ENCODE assay signal across 23 cellular contexts in the genomic region with DNA sequence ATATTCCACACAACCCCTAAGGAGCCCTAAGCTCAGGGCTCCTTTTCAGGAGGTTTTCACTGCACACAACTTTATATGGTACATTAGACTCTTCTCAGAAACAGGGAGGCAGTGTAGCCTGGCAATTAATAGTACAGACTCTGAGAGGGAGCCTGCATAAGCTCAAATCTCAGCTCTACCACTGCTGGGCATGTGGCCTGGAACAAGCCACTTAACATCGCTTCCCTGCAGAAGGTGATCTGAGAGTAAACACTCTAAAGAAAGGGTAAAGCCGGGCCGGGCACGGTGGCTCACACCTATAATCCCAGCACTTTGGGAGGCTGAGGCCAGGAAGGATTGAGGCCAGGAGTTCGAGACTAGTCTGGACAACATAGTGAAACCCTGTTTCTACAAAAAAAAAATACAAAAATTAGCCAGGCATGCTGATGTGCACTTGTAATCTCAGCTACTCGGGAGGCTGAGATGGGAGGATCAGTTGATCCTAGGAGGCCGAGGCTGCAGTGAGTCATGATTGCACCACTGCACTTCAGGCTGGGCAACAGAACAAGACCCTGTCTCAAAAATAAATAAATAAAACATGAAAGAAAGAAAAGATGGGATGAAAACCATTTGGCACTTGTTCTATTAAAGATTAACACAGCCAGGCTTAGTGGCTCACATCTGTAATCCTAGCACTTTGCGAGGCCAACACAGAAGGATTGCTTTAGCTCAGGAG.
"Had no signal": no experiment of that assay in that cellular context is flagged by ENCODE, and none has a peak within 500 bp of the region (broad histone marks: within the 10 kb centered on the region; RNA-seq: fewer than 3 reads in every experiment).

No MANE protein-coding gene starts in this region.

- H3K4me3 Mint-ChIP-seq: mesothelial cell of epicardium; stimulated activated naive CD8-positive, alpha-beta T cell treated with anti-CD3 and anti-CD28 coated beads, Interleukin-15, amount 100 ng/mL, for 72 hours had no signal

- H3K27me3 ChIP-seq: dorsolateral prefrontal cortex, gastrocnemius medialis, pancreas, suprapubic skin, transverse colon, vagina had no signal

- H3K4me1 ChIP-seq: gastrocnemius medialis, pancreas, suprapubic skin, transverse colon, vagina had no signal

- ATAC-seq: gastrocnemius medialis; left colon; mucosa of descending colon; natural killer cell treated with Interleukin-12 subunit alpha and Interleukin-12 subunit beta and Interleukin-15 and Interleukin-18, amount 100 ng/mL, for 72 hours; pancreas; sciatic nerve; stimulated activated naive CD8-positive, alpha-beta T cell treated with anti-CD3 and anti-CD28 coated beads, Interleukin-15, amount 100 ng/mL, for 72 hours had no signal

- H3K27me3 Mint-ChIP-seq: naive B cell had no signal

- DNase-seq: effector CD4-positive, alpha-beta T cell; gastrocnemius medialis; left colon; mucosa of descending colon; naive B cell; pancreas; retina; stimulated activated CD4-positive, alpha-beta T cell treated with anti-CD3 and anti-CD28 coated beads, Interleukin-12 subunit alpha, Interleukin-12 subunit beta, amount 100 ng/mL, for 4 hours; stimulated activated CD4-positive, alpha-beta T cell treated with anti-CD3 and anti-CD28 coated beads, Interleukin-1b, Interleukin-23, amount 100 ng/mL, for 48 hours; stimulated activated CD4-positive, alpha-beta T cell treated with anti-CD3 and anti-CD28 coated beads, Interleukin-4, amount 100 ng/mL, for 1 hour; stimulated activated CD8-positive, alpha-beta memory T cell treated with anti-CD3 and anti-CD28 coated beads, Interleukin-4, amount 100 ng/mL, for 48 hours; stimulated activated naive CD4-positive, alpha-beta T cell; stimulated activated naive CD8-positive, alpha-beta T cell treated with anti-CD3 and anti-CD28 coated beads, Interleukin-15, amount 100 ng/mL, for 72 hours; transverse colon had no signal

- H3K27ac ChIP-seq: gastrocnemius medialis, neutrophil, pancreas, suprapubic skin, transverse colon, vagina had no signal

- H3K36me3 Mint-ChIP-seq: mesothelial cell of epicardium; naive B cell; natural killer cell treated with Interleukin-12 subunit alpha and Interleukin-12 subunit beta and Interleukin-15 and Interleukin-18, amount 100 ng/mL, for 72 hours had no signal

- H3K9me3 Mint-ChIP-seq: mesothelial cell of epicardium; naive B cell; natural killer cell treated with Interleukin-12 subunit alpha and Interleukin-12 subunit beta and Interleukin-15 and Interleukin-18, amount 100 ng/mL, for 72 hours; neural crest cell; stimulated activated naive CD8-positive, alpha-beta T cell treated with anti-CD3 and anti-CD28 coated beads, Interleukin-15, amount 100 ng/mL, for 72 hours had no signal

- H3K4me3 ChIP-seq: dorsolateral prefrontal cortex, gastrocnemius medialis, mucosa of descending colon, pancreas, smooth muscle cell, suprapubic skin, transverse colon, vagina had no signal

- H3K27ac Mint-ChIP-seq: mesothelial cell of epicardium; natural killer cell treated with Interleukin-12 subunit alpha and Interleukin-12 subunit beta and Interleukin-15 and Interleukin-18, amount 100 ng/mL, for 72 hours; stimulated activated naive CD8-positive, alpha-beta T cell treated with anti-CD3 and anti-CD28 coated beads, Interleukin-15, amount 100 ng/mL, for 72 hours had no signal

- H3K9me3 ChIP-seq: gastrocnemius medialis, mucosa of descending colon, neutrophil, pancreas, suprapubic skin, transverse colon, vagina had no signal

- H3K36me3 ChIP-seq: gastrocnemius medialis, neutrophil, pancreas, suprapubic skin, transverse colon, vagina had no signal
